Comparison of ENCODE assay signal across 8 cellular contexts in the genomic region with DNA sequence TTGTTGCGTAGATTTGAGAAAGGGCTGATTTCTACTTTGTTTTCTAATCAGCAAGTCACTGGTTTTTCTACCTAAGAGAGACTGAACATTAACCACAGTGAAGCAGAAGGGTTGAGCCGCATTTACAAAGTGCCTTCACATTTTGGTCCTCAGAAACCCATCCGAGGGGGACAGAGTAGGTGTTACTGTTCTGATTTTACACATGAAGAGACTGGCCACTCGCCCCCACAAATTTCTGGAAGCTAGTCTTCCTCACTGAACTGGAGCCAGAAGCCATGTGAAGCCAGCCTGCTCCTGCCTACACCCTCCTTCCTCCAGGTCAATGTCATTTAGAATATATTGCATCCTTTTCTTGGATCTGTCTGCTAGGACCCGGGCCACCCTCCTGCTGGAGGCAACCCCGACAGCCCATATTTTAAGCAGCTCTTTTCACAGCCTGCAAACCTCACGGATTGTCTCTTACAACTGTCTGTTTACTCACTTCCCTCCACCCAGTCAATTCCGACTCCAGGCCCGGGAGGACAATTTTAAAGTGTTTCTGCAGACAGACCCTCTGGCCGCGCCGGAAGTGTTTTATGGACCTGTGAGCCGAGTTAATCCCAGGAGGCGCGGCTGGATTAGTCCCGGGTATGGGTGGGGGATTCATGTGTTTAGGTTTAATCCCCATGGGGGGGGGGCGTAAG.
A peak's percentile ranks its signal among the peaks of the same experiment; 100 is the strongest.
DNase-seq lines count a peak whose midpoint lies in the region; ATAC-seq lines count a peak whose summit lies in the region.

No MANE protein-coding gene starts in this region.

- peaks cover 61 to 77% (median 73%) of the 10 kb centered on the region in 10 experiments for H3K4me1 ChIP-seq in BLaER1 treated with 17β-estradiol and CSF1 and Interleukin-3, amounts not matched to agents 10 nM and 100 nM

- peaks cover 39 to 61% (median 49%) of the 10 kb centered on the region in 11 experiments for H3K9me3 ChIP-seq in BLaER1 treated with 17β-estradiol and CSF1 and Interleukin-3, amounts not matched to agents 10 nM and 100 nM (replicated peaks in 1 of 11)

- H3K27ac Mint-ChIP-seq in naive B cell = peak overlapping the region; percentile 98 to 100 (median 100)

- H3K27me3 ChIP-seq in BLaER1 treated with 17β-estradiol and CSF1 and Interleukin-3, amounts not matched to agents 10 nM and 100 nM = peaks cover 0 to 9% (median 0%) of the 10 kb centered on the region in 11 experiments; a peak in 3 of 22 replicates

- peaks cover 0 to 8% (median 0%) of the 10 kb centered on the region in 3 donors for H3K27me3 Mint-ChIP-seq in naive B cell

- in situ Hi-C loops in KBM-7 (cut with MboI; ENCODE audit: low pct_unique_long_range_greater_than_20kb, low sequenced_read_pairs) = loop anchor here (10.0 kb wide), 1 partner anchor 76 kb away; a partner anchor contains a TSS

- H3K36me3 ChIP-seq in BLaER1 treated with 17β-estradiol and CSF1 and Interleukin-3, amounts not matched to agents 10 nM and 100 nM = no peaks in the 10 kb centered on the region

- no peaks in the 10 kb centered on the region for H3K36me3 Mint-ChIP-seq in naive B cell

- peak overlapping the region; percentile 81 to 95 (median 90) for H3K4me2 ChIP-seq in BLaER1 treated with 17β-estradiol and CSF1 and Interleukin-3, amounts not matched to agents 10 nM and 100 nM

- peak overlapping the region; percentile 76 to 98 (median 96) for H3K9ac ChIP-seq in BLaER1 treated with 17β-estradiol and CSF1 and Interleukin-3, amounts not matched to agents 10 nM and 100 nM

- peaks cover 33 to 65% (median 48%) of the 10 kb centered on the region in 3 donors for H3K4me1 Mint-ChIP-seq in naive B cell

- H3K4me3 ChIP-seq in BLaER1 treated with 17β-estradiol and CSF1 and Interleukin-3, amounts not matched to agents 10 nM and 100 nM = peak overlapping the region; percentile 42 to 74 (median 65)

- ATAC-seq in naive B cell (ENCODE audit: low read depth in 2 of 2) (no peak), HG03108 (IDR thresholded peaks at IDR 0.05; ENCODE audit: unreplicated experiment) (no peak), GM18907 (IDR thresholded peaks at IDR 0.05; ENCODE audit: unreplicated experiment) (no peak), GM19455 (IDR thresholded peaks at IDR 0.05; ENCODE audit: unreplicated experiment) (no peak)

- peak overlapping the region; percentile 85 to 96 (median 92) for H3K4me3 Mint-ChIP-seq in naive B cell

- H4K20me1 ChIP-seq in BLaER1 treated with 17β-estradiol and CSF1 and Interleukin-3, amounts not matched to agents 10 nM and 100 nM = peaks cover 0 to 3% (median 0%) of the 10 kb centered on the region in 11 experiments; a peak in 2 of 22 replicates

- peaks cover 0 to 8% (median 0%) of the 10 kb centered on the region in 7 donors for H3K9me3 Mint-ChIP-seq in naive B cell

- DNase-seq in KBM-7 (peak; percentile 74), naive B cell (no peak), DMS114 treated with DMSO at 0.1 percent for 48 hours (lab: John Stamatoyannopoulos, UW; ENCODE audit: unreplicated experiment) (no peak)

- H3K27ac ChIP-seq in BLaER1 treated with 17β-estradiol and CSF1 and Interleukin-3, amounts not matched to agents 10 nM and 100 nM = peak overlapping the region; percentile 67 to 100 (median 99)
- peak overlapping the region; percentile 55 for H3K27ac ChIP-seq in angular gyrus (ENCODE audit: low read depth, low read length)
